Comparison of ENCODE assay signal across 16 cellular contexts in genomic region chr1:60126733-60127132, GRCh38. TPM values are rescaled to one million over a fixed set of nuclear protein-coding genes. Genes with fewer than 3 reads are reported as not detected.
DNase-seq lines count a peak whose midpoint lies in the region; ATAC-seq and TF ChIP-seq lines count a peak whose summit lies in the region.
"Had no signal": no experiment of that assay in that cellular context is flagged by ENCODE, and none has a peak within 500 bp of the region (broad histone marks: within the 10 kb centered on the region; RNA-seq: fewer than 3 reads in every experiment).

No MANE protein-coding gene starts in this region.

- H3K9me3 ChIP-seq in psoas muscle: no peaks in the 10 kb centered on the region
- H3K9me3 ChIP-seq: A549 had no signal

- peak; percentile 8 for TF ChIP-seq CTCF in psoas muscle (IDR thresholded peaks at IDR 0.05)

- no peaks in the 10 kb centered on the region for H3K36me3 ChIP-seq in psoas muscle (ENCODE audit: insufficient read depth in 1 of 2, low read depth in 1 of 2)

- WGBS in psoas muscle, 3 donors: 39 to 48% (median 43%) methylated on average over 3 of the region's 3 CpGs

- POLR2A ChIA-PET in HEK293T (lab: Yijun Ruan, JAX): no interaction called here

- DNase-seq in NCI-H1694 (lab: John Stamatoyannopoulos, UW) (peak; percentile 5), NCI-H1694 treated with DMSO at 0.1 percent for 48 hours (lab: John Stamatoyannopoulos, UW) (no peak), NCI-H524 (lab: John Stamatoyannopoulos, UW) (peak; percentile 44 to 73), dermis microvascular lymphatic vessel endothelial cell (ENCODE audit: low read depth in 2 of 2) (peak; percentile 32 to 45), psoas muscle (no peak), HEK293T (ENCODE audit: extremely low spot score) (no peak), OCI-M2 (lab: John Stamatoyannopoulos, UW; ENCODE audit: unreplicated experiment) (no peak)
- DNase-seq: activated CD4-positive, alpha-beta T cell treated with anti-CD3 and anti-CD28 coated beads, Interleukin-2, amount 10 ng/mL, durations not matched to agents 7 days and 5 days; activated T-cell treated with anti-CD3 and anti-CD28 coated beads, Interleukin-2, amount 50 U/mL, for 72 hours; cortex of kidney; NCI-H1436; posterior cingulate gyrus; T-helper 17 cell had no signal

- intact Hi-C loops in psoas muscle (cut with DNase I): loop anchor here in 1 of 2 donors (5.0 kb wide), 1 partner anchor 149 kb away; no protein-coding TSS in a partner anchor

- no peak overlapping the region for H3K4me3 ChIP-seq in psoas muscle
- H3K4me3 ChIP-seq: A549 had no signal

- ATAC-seq in psoas muscle (no peak), HG03159 (IDR thresholded peaks at IDR 0.05; ENCODE audit: unreplicated experiment) (no peak)
- ATAC-seq: A549; activated T-cell treated with anti-CD3 and anti-CD28 coated beads, Interleukin-2, amount 50 U/mL, for 72 hours; T-helper 17 cell had no signal

- H3K27me3 ChIP-seq in psoas muscle (ENCODE audit: insufficient read depth in 3 of 3, low read length in 2 of 3): no peaks in the 10 kb centered on the region

- no peaks in the 10 kb centered on the region for H3K4me1 ChIP-seq in psoas muscle
- H3K4me1 ChIP-seq: A549 had no signal

- CTCF ChIA-PET in HEK293T (lab: Yijun Ruan, JAX): no interaction called here

- no peak overlapping the region for H3K27ac ChIP-seq in psoas muscle
- H3K27ac ChIP-seq: A549 had no signal

TF ChIP-seq in HEK293T, 16 proteins besides CTCF, POLR2A, EP300 and RAD21:
- TF ChIP-seq ELF4 (IDR thresholded peaks at IDR 0.05) (no peak), FOXM1 (IDR thresholded peaks at IDR 0.05; ENCODE audit: borderline replicate concordance) (no peak), FOXA1 (IDR thresholded peaks at IDR 0.05) (no peak), ZNF384 (IDR thresholded peaks at IDR 0.05) (no peak), SUZ12 (IDR thresholded peaks at IDR 0.05) (no peak)

RNA-seq across cellular contexts. Expression of gene C1orf87, which starts 53.2 kb away (rescaled TPM):
- total RNA-seq in dermis microvascular lymphatic vessel endothelial cell: not detected in 2 replicates
- not detected for total RNA-seq in psoas muscle
- not detected for polyA plus RNA-seq in psoas muscle
- total RNA-seq: activated CD4-positive, alpha-beta T cell treated with anti-CD3 and anti-CD28 coated beads, Interleukin-2, amount 10 ng/mL, durations not matched to agents 7 days and 5 days; activated T-cell treated with anti-CD3 and anti-CD28 coated beads, Interleukin-2, amount 50 U/mL, for 72 hours; mononuclear cell; T-helper 17 cell had no signal
- polyA plus RNA-seq: A549 had no signal

Comparison
In these comparisons a context has a peak if more than half of its experiments do, and no peak if none do; other contexts are left out.
1. DNase-seq: peak in NCI-H1694 (single experiment), NCI-H524 (2 of 2) and dermis microvascular lymphatic vessel endothelial cell (2 of 2); none in NCI-H1694 treated with DMSO at 0.1 percent for 48 hours (single experiment), psoas muscle (0 of 2), HEK293T (single experiment) and OCI-M2 (single experiment).